In genomic region chr18:79608535-79608934, GRCh38 we compare ENCODE assay signal across 14 cellular contexts.
"Had no signal": no experiment of that assay in that cellular context is flagged by ENCODE, and none has a peak within 500 bp of the region (broad histone marks: within the 10 kb centered on the region; RNA-seq: fewer than 3 reads in every experiment).

No MANE protein-coding gene starts in this region.

- H3K4me3 Mint-ChIP-seq: activated CD4-positive, alpha-beta memory T cell treated with anti-CD3 and anti-CD28 coated beads for 36 hours; activated T-cell treated with anti-CD3 and anti-CD28 coated beads, Interleukin-2, amount 50 U/mL, for 4 hours; mesothelial cell of epicardium; stimulated activated naive CD8-positive, alpha-beta T cell treated with anti-CD3 and anti-CD28 coated beads, Interleukin-15, Interleukin-2, amounts not matched to agents 100 ng/mL and 50 ng/mL, for 24 hours had no signal

- H3K27ac ChIP-seq: breast epithelium, foreskin keratinocyte, prostate gland had no signal

- H3K9me3 Mint-ChIP-seq: activated CD4-positive, alpha-beta memory T cell treated with anti-CD3 and anti-CD28 coated beads for 36 hours; activated T-cell treated with anti-CD3 and anti-CD28 coated beads, Interleukin-2, amount 50 U/mL, for 4 hours; mesothelial cell of epicardium; stimulated activated naive CD8-positive, alpha-beta T cell treated with anti-CD3 and anti-CD28 coated beads, Interleukin-15, Interleukin-2, amounts not matched to agents 100 ng/mL and 50 ng/mL, for 24 hours had no signal

- H3K27ac Mint-ChIP-seq: activated CD4-positive, alpha-beta memory T cell treated with anti-CD3 and anti-CD28 coated beads for 36 hours; mesothelial cell of epicardium; stimulated activated naive CD8-positive, alpha-beta T cell treated with anti-CD3 and anti-CD28 coated beads, Interleukin-15, Interleukin-2, amounts not matched to agents 100 ng/mL and 50 ng/mL, for 24 hours had no signal

- H3K27me3 Mint-ChIP-seq: stimulated activated naive CD8-positive, alpha-beta T cell treated with anti-CD3 and anti-CD28 coated beads, Interleukin-15, Interleukin-2, amounts not matched to agents 100 ng/mL and 50 ng/mL, for 24 hours had no signal

- H3K4me3 ChIP-seq: breast epithelium, prostate gland had no signal

- ATAC-seq: activated T-cell treated with anti-CD3 and anti-CD28 coated beads, Interleukin-2, amount 50 U/mL, for 4 hours; foreskin keratinocyte; left lobe of liver had no signal

- H3K36me3 ChIP-seq: breast epithelium, prostate gland had no signal

- H3K9me3 ChIP-seq: breast epithelium, prostate gland had no signal

- DNase-seq: activated CD4-positive, alpha-beta memory T cell treated with anti-CD3 and anti-CD28 coated beads for 36 hours; activated CD4-positive, CD25-positive, alpha-beta regulatory T cell treated with anti-CD3 and anti-CD28 coated beads, Interleukin-2, amount 50 U/mL, for 72 hours; activated naive CD4-positive, alpha-beta T cell; activated T-cell treated with anti-CD3 and anti-CD28 coated beads, Interleukin-2, amount 50 U/mL, for 4 hours; foreskin keratinocyte; nucleus accumbens; stimulated activated CD4-positive, alpha-beta T cell treated with anti-CD3 and anti-CD28 coated beads, Interleukin-15, amount 100 ng/mL, for 24 hours; stimulated activated CD4-positive, alpha-beta T cell treated with anti-CD3 and anti-CD28 coated beads, Interleukin-4, amount 100 ng/mL, for 24 hours; T-helper 1 cell had no signal

- H3K36me3 Mint-ChIP-seq: activated CD4-positive, alpha-beta memory T cell treated with anti-CD3 and anti-CD28 coated beads for 36 hours; mesothelial cell of epicardium had no signal

- H3K27me3 ChIP-seq: foreskin keratinocyte had no signal

- H3K4me1 ChIP-seq: breast epithelium, prostate gland had no signal
